In the genomic region with DNA sequence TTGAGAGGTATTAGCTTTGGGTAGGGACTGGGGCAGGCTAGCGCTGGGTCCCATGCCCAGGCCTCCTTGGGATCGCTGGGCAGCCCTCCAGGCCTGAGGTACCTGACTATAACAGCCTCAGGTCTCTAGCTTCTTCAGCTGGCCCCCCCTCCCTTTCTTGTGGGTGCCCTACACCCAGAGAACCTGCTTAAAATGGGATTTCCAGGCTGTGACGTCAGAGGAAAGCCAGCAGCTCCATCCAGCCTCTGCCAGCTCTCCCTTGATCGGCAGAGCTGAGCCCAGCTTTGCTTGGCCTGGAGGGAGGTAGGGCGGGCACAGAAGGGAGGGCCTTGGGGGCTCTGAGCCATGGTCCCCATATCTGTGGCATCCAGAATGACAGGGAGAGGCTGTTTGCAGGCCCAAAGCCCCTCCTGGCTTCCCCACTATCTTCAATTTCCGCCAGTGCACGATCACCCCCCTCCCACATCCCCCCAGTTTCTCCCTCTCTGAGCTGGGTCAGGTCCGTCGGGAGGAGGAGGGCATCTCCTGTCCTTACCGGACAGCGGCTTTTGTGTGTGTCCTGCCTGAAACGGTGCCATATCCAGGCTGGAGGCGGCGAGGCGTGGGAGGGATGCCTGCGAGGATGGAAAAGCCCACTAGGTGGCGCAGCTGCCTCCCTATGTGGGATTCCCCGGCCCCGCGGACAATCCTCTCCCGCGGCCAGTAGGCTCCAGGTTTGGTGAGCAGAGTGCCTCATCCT, we compare ENCODE assay signal across 8 cellular contexts. TPM values are rescaled to one million over a fixed set of nuclear protein-coding genes. Genes with fewer than 3 reads are reported as not detected.
A peak's percentile ranks its signal among the peaks of the same experiment; 100 is the strongest.
DNase-seq lines count a peak whose midpoint lies in the region; ATAC-seq, FAIRE-seq and TF ChIP-seq lines count a peak whose summit lies in the region.

No MANE protein-coding gene starts in this region.

- 18 to 27% methylated on average over 22 of the region's 22 CpGs for WGBS in lung, 2 donors

- H3K4me3 ChIP-seq in lung: no peak overlapping the region

- H3K4me1 Mint-ChIP-seq in activated CD8-positive, alpha-beta T cell treated with anti-CD3 and anti-CD28 coated beads for 36 hours (ENCODE audit: low read depth): peaks cover 5% of the 10 kb centered on the region

- no peak for TF ChIP-seq POLR2A in GM12892 (IDR thresholded peaks at IDR 0.05; ENCODE audit: low read depth, low read length)

- no peaks in the 10 kb centered on the region for H3K36me3 Mint-ChIP-seq in activated CD8-positive, alpha-beta T cell treated with anti-CD3 and anti-CD28 coated beads for 36 hours (ENCODE audit: low read depth)

- H3K27ac ChIP-seq in 22Rv1: peak overlapping the region; percentile 47; the same call in 1 of the 2 replicates
- H3K27ac ChIP-seq in lung (ENCODE audit: low read depth in 1 of 2, low read length in 1 of 2): no peak overlapping the region

- intact Hi-C loops in activated CD8-positive, alpha-beta T cell treated with anti-CD3 and anti-CD28 coated beads for 36 hours (cut with micrococcal nuclease): no loop called here

- no peaks in the 10 kb centered on the region for H3K27me3 ChIP-seq in lung (ENCODE audit: control insufficient read depth, insufficient read depth)

- no peaks in the 10 kb centered on the region for H3K9me3 Mint-ChIP-seq in activated CD8-positive, alpha-beta T cell treated with anti-CD3 and anti-CD28 coated beads for 36 hours

- peak; percentile 95 for TF ChIP-seq CTCF in 22Rv1 (IDR thresholded peaks at IDR 0.05)
- peak; percentile 89 for TF ChIP-seq CTCF in activated CD8-positive, alpha-beta T cell treated with anti-CD3 and anti-CD28 coated beads for 36 hours (IDR thresholded peaks at IDR 0.05)
- peak; percentile 94 for TF ChIP-seq CTCF in lung (IDR thresholded peaks at IDR 0.05; ENCODE audit: control extremely low read depth, extremely low read depth)

- POLR2A ChIA-PET in activated CD8-positive, alpha-beta T cell treated with anti-CD3 and anti-CD28 coated beads for 36 hours (lab: Charles Lee): interaction anchor here (1.2 to 2.8 kb wide), 6 partner anchors 9 to 125 kb away, joined by 3 to 12 read pairs (median 6); partner anchors contain the start of genes EGR1, ETF1, HSPA9 and REEP2

- CTCF ChIA-PET in activated CD8-positive, alpha-beta T cell treated with anti-CD3 and anti-CD28 coated beads for 36 hours (lab: Charles Lee): interaction anchor here (0.8 to 5.9 kb wide), 26 partner anchors 10 to 226 kb away, joined by 3 to 85 read pairs (median 5); partner anchors contain the start of genes EGR1, ETF1 and REEP2

- H3K36me3 ChIP-seq in lung (ENCODE audit: control insufficient read depth in 2 of 2, insufficient read depth in 2 of 2, low read length in 2 of 2): no peaks in the 10 kb centered on the region

- H3K4me1 ChIP-seq in lung (ENCODE audit: control insufficient read depth in 2 of 2, insufficient read depth in 2 of 2, low read length in 2 of 2): no peaks in the 10 kb centered on the region

- ATAC-seq in HG03342 (IDR thresholded peaks at IDR 0.05; ENCODE audit: unreplicated experiment) (peak; percentile 83), lung (ENCODE audit: insufficient read depth, low FRiP score) (peak; percentile 95)
- peak; percentile 97 for ATAC-seq in activated CD8-positive, alpha-beta T cell treated with anti-CD3 and anti-CD28 coated beads for 36 hours

- H3K4me3 Mint-ChIP-seq in activated CD8-positive, alpha-beta T cell treated with anti-CD3 and anti-CD28 coated beads for 36 hours: peak overlapping the region; percentile 48

- FAIRE-seq in GM12892 (lab: Jason Lieb, UNC): peak; percentile 89

- no peaks in the 10 kb centered on the region for H3K27me3 Mint-ChIP-seq in activated CD8-positive, alpha-beta T cell treated with anti-CD3 and anti-CD28 coated beads for 36 hours

- H3K9me3 ChIP-seq in lung (ENCODE audit: control insufficient read depth in 2 of 2, insufficient read depth in 1 of 2, low read length in 1 of 2): no peaks in the 10 kb centered on the region

- no peak overlapping the region for H3K27ac Mint-ChIP-seq in activated CD8-positive, alpha-beta T cell treated with anti-CD3 and anti-CD28 coated beads for 36 hours

- DNase-seq in GM12892 (ENCODE audit: insufficient read length) (peak; percentile 96), NCI-H748 treated with DMSO at 0.1 percent for 48 hours (lab: John Stamatoyannopoulos, UW) (peak; percentile 50), dermis microvascular lymphatic vessel endothelial cell (ENCODE audit: low read depth in 2 of 2) (peak; percentile 58 to 74), lung (ENCODE audit: low spot score) (peak; percentile 89)
- peak; percentile 92 for DNase-seq in activated CD8-positive, alpha-beta T cell treated with anti-CD3 and anti-CD28 coated beads for 36 hours
- peak; percentile 66 for DNase-seq in stimulated activated CD8-positive, alpha-beta memory T cell treated with anti-CD3 and anti-CD28 coated beads, Interleukin-12 subunit alpha, Interleukin-12 subunit beta, amount 100 ng/mL, for 1 hour (ENCODE audit: low read depth)

RNA-seq across cellular contexts. Expression of gene REEP2, which starts 10.8 kb away (rescaled TPM):
- polyA plus RNA-seq in GM12892 (2012; ENCODE audit: missing spikeins): 1.3 TPM
- 1 to 10 TPM; 2.9 to 3.1 TPM for total RNA-seq in activated CD8-positive, alpha-beta T cell treated with anti-CD3 and anti-CD28 coated beads for 36 hours
- total RNA-seq in dermis microvascular lymphatic vessel endothelial cell (1.2 and 1.6 TPM in 2 replicates), lung (1 to 10 TPM in 1 of 2 donors, under 1 TPM in 1; 0.98 to 1.1 TPM)
- polyA plus RNA-seq in lung: under 1 TPM; 0.29 to 0.85 TPM

RNA-seq across cellular contexts. Expression of gene EGR1, which starts 15.6 kb away (rescaled TPM):
- 23.9 TPM for polyA plus RNA-seq in GM12892 (2012; ENCODE audit: missing spikeins)
- 10 to 100 TPM; 46.0 to 46.4 TPM for total RNA-seq in activated CD8-positive, alpha-beta T cell treated with anti-CD3 and anti-CD28 coated beads for 36 hours
- total RNA-seq in dermis microvascular lymphatic vessel endothelial cell: 0.90 and 3.7 TPM in 2 replicates
- total RNA-seq in lung: 10 to 100 TPM; 15.8 to 26.3 TPM
- 100 to 1,000 TPM in 1 of 2 donors, 10 to 100 TPM in 1; 35.1 to 126 TPM for polyA plus RNA-seq in lung
